In genomic region chr1:94247146-94248094, GRCh38 we compare ENCODE assay signal across 8 cellular contexts. TPM values are rescaled to one million over a fixed set of nuclear protein-coding genes. Genes with fewer than 3 reads are reported as not detected.
DNase-seq lines count a peak whose midpoint lies in the region; ATAC-seq and TF ChIP-seq lines count a peak whose summit lies in the region.

No MANE protein-coding gene starts in this region.

- ATAC-seq in HG02870 (IDR thresholded peaks at IDR 0.05; ENCODE audit: unreplicated experiment) = peak; percentile 71
- peak; percentile 75 to 92 for ATAC-seq in activated naive CD4-positive, alpha-beta T cell treated with anti-CD3 and anti-CD28 coated beads, Interleukin-2, amount 50 U/mL, for 72 hours

- H3K9me3 ChIP-seq in cardiac muscle cell (ENCODE audit: low read depth) = no peaks in the 10 kb centered on the region
- no peaks in the 10 kb centered on the region for H3K9me3 ChIP-seq in parathyroid adenoma (ENCODE audit: control insufficient read depth, low read length)

- H3K4me2 ChIP-seq in parathyroid adenoma (ENCODE audit: low read length) = peak overlapping the region; percentile 95

- TF ChIP-seq CTCF in AG04449 (IDR thresholded peaks at IDR 0.05; ENCODE audit: insufficient read depth, low read length, missing control alignments) (no peak), GM13976 (IDR thresholded peaks at IDR 0.05; ENCODE audit: borderline replicate concordance, control extremely low read depth, extremely low read depth, insufficient read depth, missing control alignments) (no peak), cardiac muscle cell (IDR thresholded peaks at IDR 0.05; ENCODE audit: low read depth, low read length) (no peak), parathyroid adenoma (IDR thresholded peaks at IDR 0.05) (no peak)

- H3K27ac ChIP-seq in cardiac muscle cell = no peak overlapping the region
- H3K27ac ChIP-seq in parathyroid adenoma = peak overlapping the region; percentile 70

- DNase-seq in AG04449 (ENCODE audit: low read depth, low spot score) (no peak), GM13976 (ENCODE audit: low spot score) (peak; percentile 77), NCI-H69 (lab: John Stamatoyannopoulos, UW) (peak; percentile 81), cardiac muscle cell (ENCODE audit: low read depth in 1 of 2, low spot score in 1 of 2) (peak; percentile 80 to 90), NCI-H128 (lab: John Stamatoyannopoulos, UW; ENCODE audit: unreplicated experiment) (no peak)
- DNase-seq in activated naive CD4-positive, alpha-beta T cell treated with anti-CD3 and anti-CD28 coated beads, Interleukin-2, amount 50 U/mL, for 72 hours (ENCODE audit: low spot score in 2 of 2) = peak; percentile 55 to 62

- H3K27me3 ChIP-seq in cardiac muscle cell = peaks cover 67% of the 10 kb centered on the region
- no peaks in the 10 kb centered on the region for H3K27me3 ChIP-seq in parathyroid adenoma (ENCODE audit: control insufficient read depth, insufficient read depth, low read length)

- H3K36me3 ChIP-seq in cardiac muscle cell (no peaks in the 10 kb centered on the region), parathyroid adenoma (ENCODE audit: control insufficient read depth, insufficient read depth, low read length) (no peaks in the 10 kb centered on the region)

- H3K9ac ChIP-seq in parathyroid adenoma = no peak overlapping the region

- H3K79me2 ChIP-seq in parathyroid adenoma = no peaks in the 10 kb centered on the region

- CTCF ChIA-PET in AG04449 (lab: Yijun Ruan, JAX) = interaction anchor here (1.0 to 2.0 kb wide), 7 partner anchors 10 to 216 kb away, joined by 3 to 9 read pairs (median 4); partner anchors contain the start of gene ARHGAP29

- peak overlapping the region; percentile 82 for H2AFZ ChIP-seq in parathyroid adenoma

- peaks cover 15 to 22% of the 10 kb centered on the region in 2 donors for H3K36me3 Mint-ChIP-seq in activated naive CD4-positive, alpha-beta T cell treated with anti-CD3 and anti-CD28 coated beads, Interleukin-2, amount 50 U/mL, for 72 hours

- peaks cover 11 to 12% of the 10 kb centered on the region in 2 donors for H3K9me3 Mint-ChIP-seq in activated naive CD4-positive, alpha-beta T cell treated with anti-CD3 and anti-CD28 coated beads, Interleukin-2, amount 50 U/mL, for 72 hours

- H3K4me3 ChIP-seq in AG04449 (ENCODE audit: low read depth, low read length) = peak overlapping the region; percentile 68
- peak overlapping the region; percentile 88 for H3K4me3 ChIP-seq in cardiac muscle cell
- peak overlapping the region; percentile 59 for H3K4me3 ChIP-seq in parathyroid adenoma (ENCODE audit: low read depth, low read length)

- H3K4me1 ChIP-seq in cardiac muscle cell (ENCODE audit: low read depth) (no peaks in the 10 kb centered on the region), parathyroid adenoma (peaks cover 2% of the 10 kb centered on the region)

- in situ Hi-C loops in GM13976 (cut with MboI; ENCODE audit: low sequenced_read_pairs, unreplicated experiment) = no loop called here

- POLR2A ChIA-PET in AG04449 (lab: Yijun Ruan, JAX) = interaction anchor here (1.0 to 1.1 kb wide), 2 partner anchors 10 to 12 kb away, joined by 3 read pairs; partner anchors contain the start of gene ARHGAP29

- no peak overlapping the region for H3K27ac Mint-ChIP-seq in activated naive CD4-positive, alpha-beta T cell treated with anti-CD3 and anti-CD28 coated beads, Interleukin-2, amount 50 U/mL, for 72 hours

RNA-seq across cellular contexts. Expression of gene ARHGAP29, which starts 10.0 kb away (rescaled TPM):
- total RNA-seq in activated naive CD4-positive, alpha-beta T cell treated with anti-CD3 and anti-CD28 coated beads, Interleukin-2, amount 50 U/mL, for 72 hours = under 1 TPM in 1 of 2 donors, not detected in 1; 0.16 TPM
- total RNA-seq in cardiac muscle cell = 5.6 and 7.4 TPM in 2 replicates
- polyA plus RNA-seq in cardiac muscle cell = 8.1 and 9.7 TPM in 2 replicates

Comparison
In these comparisons a context has a peak if more than half of its experiments do, and no peak if none do; other contexts are left out.
1. DNase-seq: peak in GM13976 (single experiment), NCI-H69 (single experiment), activated naive CD4-positive, alpha-beta T cell treated with anti-CD3 and anti-CD28 coated beads, Interleukin-2, amount 50 U/mL, for 72 hours (2 of 2) and cardiac muscle cell (2 of 2); none in AG04449 (single experiment) and NCI-H128 (single experiment).
2. Peak in every context shown above with its lines, with median percentiles within 50 percentile points of each other: H3K4me3 ChIP-seq.